In genomic region chr5:88889165-88890069, GRCh38 we compare ENCODE assay signal across 7 cellular contexts. TPM values are rescaled to one million over a fixed set of nuclear protein-coding genes. Genes with fewer than 3 reads are reported as not detected.
DNase-seq lines count a peak whose midpoint lies in the region; ATAC-seq and TF ChIP-seq lines count a peak whose summit lies in the region.

No MANE protein-coding gene starts in this region.

- H3K9me3 Mint-ChIP-seq in neural crest cell = no peaks in the 10 kb centered on the region
- peaks cover 0 to 4% of the 10 kb centered on the region in 2 donors for H3K9me3 Mint-ChIP-seq in effector memory CD8-positive, alpha-beta T cell

- peak overlapping the region; percentile 89 for H3K4me3 Mint-ChIP-seq in neural crest cell
- peak overlapping the region in 1 of 2 donors; percentile 42 for H3K4me3 Mint-ChIP-seq in effector memory CD8-positive, alpha-beta T cell

- H3K79me2 ChIP-seq in SU-DHL-6 (ENCODE audit: insufficient read depth, low read length) = no peaks in the 10 kb centered on the region

- H3K4me2 ChIP-seq in SU-DHL-6 (ENCODE audit: low read depth, low read length, poor library complexity, severe bottlenecking) = peak overlapping the region; percentile 36

- no peak for TF ChIP-seq CTCF in SU-DHL-6 (IDR thresholded peaks at IDR 0.05; ENCODE audit: insufficient read depth, low read length, poor library complexity, severe bottlenecking)
- no peak for TF ChIP-seq CTCF in foreskin keratinocyte (conservative IDR thresholded peaks at IDR 0.05)
- TF ChIP-seq CTCF in neural crest cell (conservative IDR thresholded peaks at IDR 0.05) = no peak

- DNase-seq in foreskin keratinocyte (peak in 1 of 2 donors; percentile 15), neural crest cell (ENCODE audit: low read depth, low spot score) (peak; percentile 33), NCI-H187 (lab: John Stamatoyannopoulos, UW) (no peak)
- DNase-seq in effector memory CD8-positive, alpha-beta T cell = no peak

- H3F3A ChIP-seq in SU-DHL-6 (ENCODE audit: insufficient read depth) = peaks cover 3% of the 10 kb centered on the region; the same call in 1 of the 2 replicates

- H3K4me3 ChIP-seq in SU-DHL-6 (ENCODE audit: insufficient read depth, low read length, poor library complexity, severe bottlenecking) = no peak overlapping the region

- H3K27ac Mint-ChIP-seq in neural crest cell (ENCODE audit: unreplicated experiment) = peak overlapping the region; percentile 70
- H3K27ac Mint-ChIP-seq in effector memory CD8-positive, alpha-beta T cell = no peak overlapping the region

- no peaks in the 10 kb centered on the region for H3K27me3 ChIP-seq in SU-DHL-6 (ENCODE audit: low read length)
- peaks cover 29% of the 10 kb centered on the region for H3K27me3 ChIP-seq in foreskin keratinocyte

- H3K36me3 Mint-ChIP-seq in neural crest cell (ENCODE audit: low read depth) = no peaks in the 10 kb centered on the region
- H3K36me3 Mint-ChIP-seq in effector memory CD8-positive, alpha-beta T cell (ENCODE audit: insufficient read depth) = no peaks in the 10 kb centered on the region

- H3K27ac ChIP-seq in SU-DHL-6 (ENCODE audit: low read depth, low read length) = no peak overlapping the region
- H3K27ac ChIP-seq in foreskin keratinocyte = no peak overlapping the region

- H3K9ac ChIP-seq in SU-DHL-6 (ENCODE audit: low read length) = no peak overlapping the region

- peaks cover 26% of the 10 kb centered on the region for H3K4me1 Mint-ChIP-seq in neural crest cell
- no peaks in the 10 kb centered on the region for H3K4me1 Mint-ChIP-seq in effector memory CD8-positive, alpha-beta T cell (ENCODE audit: low read depth in 2 of 2)

- peaks cover 4% of the 10 kb centered on the region for H3K4me1 ChIP-seq in foreskin keratinocyte

- H4K20me1 ChIP-seq in SU-DHL-6 (ENCODE audit: low read depth, low read length) = no peaks in the 10 kb centered on the region

- H3K9me3 ChIP-seq in SU-DHL-6 (ENCODE audit: insufficient read depth, low read length) = no peaks in the 10 kb centered on the region

- H3K27me3 Mint-ChIP-seq in neural crest cell (ENCODE audit: low read depth) = peaks cover 49% of the 10 kb centered on the region
- H3K27me3 Mint-ChIP-seq in effector memory CD8-positive, alpha-beta T cell = peaks cover 0 to 18% of the 10 kb centered on the region in 2 donors

- H3K36me3 ChIP-seq in SU-DHL-6 (ENCODE audit: low read length) = no peaks in the 10 kb centered on the region

- peak overlapping the region; percentile 61 for H2AFZ ChIP-seq in SU-DHL-6 (ENCODE audit: low read depth, low read length, severe bottlenecking)

- no peaks in the 10 kb centered on the region for H3K9me2 ChIP-seq in SU-DHL-6 (replicated peaks; ENCODE audit: insufficient read depth, low read length)

- ATAC-seq in GM19043 (IDR thresholded peaks at IDR 0.05; ENCODE audit: low read depth, unreplicated experiment) (peak; percentile 34), HG03175 (IDR thresholded peaks at IDR 0.05; ENCODE audit: unreplicated experiment) (peak; percentile 38), foreskin keratinocyte (peak; percentile 59)
- ATAC-seq in effector memory CD8-positive, alpha-beta T cell (replicated peaks) = no peak

RNA-seq across cellular contexts. Expression of gene MEF2C, which starts 6.4 kb away (rescaled TPM):
- 0.41 and 0.56 TPM in 2 replicates for total RNA-seq in foreskin keratinocyte
- 0.09 TPM in 2 replicates for polyA plus RNA-seq in foreskin keratinocyte
- 46.0 and 56.2 TPM in 2 replicates for total RNA-seq in neural crest cell

Comparison
In these comparisons a context has a peak if more than half of its experiments do, and no peak if none do; other contexts are left out.
1. RNA of gene MEF2C, which starts 6.4 kb away (total RNA-seq): 46.0 to 56.2 TPM in neural crest cell; 0.41 to 0.56 TPM in foreskin keratinocyte; every median in the first group is over 10 times any median in the second.